ENCODE assay signal across 29 cellular contexts in genomic region chr16:78130950-78131349, GRCh38. TPM values are rescaled to one million over a fixed set of nuclear protein-coding genes. Genes with fewer than 3 reads are reported as not detected.
A peak's percentile ranks its signal among the peaks of the same experiment; 100 is the strongest.
DNase-seq lines count a peak whose midpoint lies in the region; ATAC-seq, FAIRE-seq and TF ChIP-seq lines count a peak whose summit lies in the region.
"Had no signal": no experiment of that assay in that cellular context is flagged by ENCODE, and none has a peak within 500 bp of the region (broad histone marks: within the 10 kb centered on the region; RNA-seq: fewer than 3 reads in every experiment).

No MANE protein-coding gene starts in this region.

- no peak for FAIRE-seq in HepG2 (lab: Jason Lieb, UNC)
- FAIRE-seq: A204.1, A549, D721Med had no signal

- TF ChIP-seq EP300 in HepG2 (IDR thresholded peaks at IDR 0.05; ENCODE audit: low read depth in 2 of 2, low read length in 2 of 2) (no peak), HepG2 (CRISPR knock-in tag; IDR thresholded peaks at IDR 0.05; ENCODE audit: borderline replicate concordance) (no peak)

- POLR2A ChIA-PET in HepG2 (lab: Yijun Ruan, JAX) = no interaction called here

- no peak overlapping the region for H3K9ac ChIP-seq in HepG2 (ENCODE audit: insufficient read depth, low read depth, low read length)
- H3K9ac ChIP-seq: BLaER1; BLaER1 treated with 17β-estradiol and CSF1 and Interleukin-3, amounts not matched to agents 10 nM and 100 nM had no signal

- TF ChIP-seq RAD21 in HepG2 (CRISPR knock-in tag; IDR thresholded peaks at IDR 0.05) = no peak

- CTCF ChIA-PET in HepG2 (lab: Yijun Ruan, JAX; ENCODE audit: low intra/inter-chr PET ratio, low total read pairs) = no interaction called here

- no peak overlapping the region for H3K4me2 ChIP-seq in HepG2 (ENCODE audit: low read depth, low read length)
- H3K4me2 ChIP-seq: A549; BLaER1; BLaER1 treated with 17β-estradiol and CSF1 and Interleukin-3, amounts not matched to agents 10 nM and 100 nM had no signal

- no peaks in the 10 kb centered on the region for H3K27me3 ChIP-seq in HepG2 (ENCODE audit: control insufficient read depth in 1 of 2, insufficient read depth in 2 of 2, low read length in 2 of 2)
- H3K27me3 ChIP-seq in right lobe of liver = no peaks in the 10 kb centered on the region
- H3K27me3 ChIP-seq: BE2C; BLaER1; BLaER1 treated with 17β-estradiol and CSF1 and Interleukin-3, amounts not matched to agents 10 nM and 100 nM had no signal

- H3K4me1 ChIP-seq in HepG2 (ENCODE audit: insufficient read depth, low read length) (peaks cover 64% of the 10 kb centered on the region), right lobe of liver (peaks cover 0 to 28% (median 9%) of the 10 kb centered on the region in 4 donors)
- H3K4me1 ChIP-seq: BE2C, BLaER1 had no signal

- no peak overlapping the region for H3K4me3 ChIP-seq in HepG2 (replicated peaks in 1 of 3; ENCODE audit: insufficient read depth in 1 of 3, low read depth in 2 of 3, low read length in 3 of 3)
- H3K4me3 ChIP-seq in right lobe of liver = no peak overlapping the region
- H3K4me3 ChIP-seq: A549; BLaER1; BLaER1 treated with 17β-estradiol and CSF1 and Interleukin-3, amounts not matched to agents 10 nM and 100 nM had no signal

- H3K79me2 ChIP-seq in HepG2 (ENCODE audit: insufficient read depth, low read length) = no peaks in the 10 kb centered on the region

- H3K27ac ChIP-seq in HepG2 (ENCODE audit: extremely low read length, insufficient read depth, low read length) = peak overlapping the region; percentile 1
- no peak overlapping the region for H3K27ac ChIP-seq in right lobe of liver
- H3K27ac ChIP-seq: 22Rv1; A549; BLaER1; BLaER1 treated with 17β-estradiol and CSF1 and Interleukin-3, amounts not matched to agents 10 nM and 100 nM; C4-2B had no signal

- no peaks in the 10 kb centered on the region for H3K36me3 ChIP-seq in HepG2 (replicated peaks in 1 of 2; ENCODE audit: control insufficient read depth in 1 of 2, insufficient read depth in 2 of 2, low read length in 2 of 2)
- H3K36me3 ChIP-seq in right lobe of liver = no peaks in the 10 kb centered on the region
- H3K36me3 ChIP-seq: BE2C had no signal

- ATAC-seq in HepG2 (peak; percentile 7; the same call in 2 of the 3 replicates), right lobe of liver (no peak)
- ATAC-seq: A549; CD8-positive, alpha-beta T cell had no signal

- TF ChIP-seq POLR2A in HepG2 (IDR thresholded peaks at IDR 0.05; ENCODE audit: insufficient read depth in 1 of 2, low read depth in 2 of 2, low read length in 2 of 2) (no peak), right lobe of liver (IDR thresholded peaks at IDR 0.05) (no peak)

- in situ Hi-C loops in HepG2 (cut with HindIII; ENCODE audit: extremely low pct_ligation_motif_present, low pct_unique_long_range_greater_than_20kb) = loop anchor here (5.0 kb wide), 1 partner anchor 51 kb away; no protein-coding TSS in a partner anchor

- WGBS in HepG2 (ENCODE audit: low lambda C conversion rate) = 50% methylated on average over 5 of the region's 5 CpGs
- 89% methylated on average over 5 of the region's 5 CpGs for WGBS in right lobe of liver (ENCODE audit: insufficient coverage, low coverage, low lambda C conversion rate, missing lambda C conversion rate)

- H3K9me3 ChIP-seq in HepG2 (ENCODE audit: low read length) (no peaks in the 10 kb centered on the region), right lobe of liver (no peaks in the 10 kb centered on the region)
- H3K9me3 ChIP-seq: A549, BE2C, BLaER1, Caco-2 had no signal

- no peak overlapping the region for H2AFZ ChIP-seq in HepG2 (ENCODE audit: low read length)

- BruUV-seq in HepG2 (replicated peaks; lab: Mats Ljungman, UMichigan) = no TSS peak

- no peak for TF ChIP-seq CTCF in HepG2 (CRISPR knock-in tag; IDR thresholded peaks at IDR 0.05)
- no peak for TF ChIP-seq CTCF in right lobe of liver (IDR thresholded peaks at IDR 0.05)

- intact Hi-C loops in HepG2 (cut with micrococcal nuclease; ENCODE audit: unreplicated experiment) = loop anchor here (5.0 kb wide), 1 partner anchor 356 kb away; no protein-coding TSS in a partner anchor
- intact Hi-C loops in right lobe of liver (cut with DNase I) = no loop called here

- DNase-seq in HepG2 (ENCODE audit: low spot score) = peak; percentile 32
- no peak for DNase-seq in right lobe of liver
- DNase-seq: 8988T; ACHN; AML-193; BE2C; C1 segment of cervical spinal cord; Caco-2; Calu3; CD4-positive, alpha-beta memory T cell; CD4-positive, alpha-beta T cell; CD4-positive, CD25-positive, alpha-beta regulatory T cell; CD8-positive, alpha-beta memory T cell; CD8-positive, alpha-beta T cell; COR-L47; DMS 273 treated with DMSO at 0.1 percent for 48 hours; DMS153; DMS53; DMS79; DMS79 treated with DMSO at 0.1 percent for 48 hours; DND-41; EL had no signal

- no peaks in the 10 kb centered on the region for H4K20me1 ChIP-seq in HepG2 (ENCODE audit: insufficient read depth, low read length)
- H4K20me1 ChIP-seq: BLaER1; BLaER1 treated with 17β-estradiol and CSF1 and Interleukin-3, amounts not matched to agents 10 nM and 100 nM had no signal

TF ChIP-seq in HepG2, 621 proteins besides CTCF, POLR2A, EP300 and RAD21 (continues in another document):
- no peak for TF ChIP-seq THAP9 (CRISPR knock-in tag; IDR thresholded peaks at IDR 0.05; ENCODE audit: borderline replicate concordance)
- no peak for TF ChIP-seq ZNF543 (CRISPR knock-in tag; IDR thresholded peaks at IDR 0.05)
- no peak for TF ChIP-seq RORA (CRISPR knock-in tag; IDR thresholded peaks at IDR 0.05)
- no peak for TF ChIP-seq ZNF367 (CRISPR knock-in tag; IDR thresholded peaks at IDR 0.05; ENCODE audit: borderline replicate concordance)
- TF ChIP-seq HDAC2 (CRISPR knock-in tag; IDR thresholded peaks at IDR 0.05) = no peak
- TF ChIP-seq ZFP36 (IDR thresholded peaks at IDR 0.05; ENCODE audit: borderline replicate concordance, low read depth, low read length, partially characterized antibody) = no peak

RNA-seq across cellular contexts. Expression of gene WWOX, which starts 31.5 kb away (rescaled TPM):
- total RNA-seq in HepG2 (2016; rRNA removed; fragmentation: Illumina TruSeq; extraction: Trizol) (37.4 and 38.4 TPM in 2 replicates), right lobe of liver (10 to 100 TPM; 13.0 to 24.3 (median 16.5) TPM)
- total RNA-seq in HepG2 (2016; cell fraction: cytosol; rRNA removed; fragmentation: Illumina TruSeq; extraction: Trizol; ENCODE audit: low read depth) = 28.6 and 30.1 TPM in 2 replicates
- 33.0 and 44.5 TPM in 2 replicates for total RNA-seq in HepG2 (2016; cell fraction: insoluble cytoplasmic fraction; rRNA removed; fragmentation: Illumina TruSeq; extraction: Trizol)
- 27.1 and 28.3 TPM in 2 replicates for total RNA-seq in HepG2 (2016; cell fraction: membrane; rRNA removed; fragmentation: Illumina TruSeq; extraction: Trizol)
- 57.3 and 68.9 TPM in 2 replicates for total RNA-seq in HepG2 (2016; cell fraction: nucleus; rRNA removed; fragmentation: Illumina TruSeq; extraction: Trizol)
- polyA plus RNA-seq in HepG2 (2011; rRNA removed) = 9.1 and 9.2 TPM in 2 replicates
- polyA plus RNA-seq in HepG2 (2011; cell fraction: cytosol; rRNA removed) = 10.3 and 11.0 TPM in 2 replicates
- polyA plus RNA-seq in HepG2 (2011; cell fraction: nucleus; rRNA removed) = 13.4 and 16.3 TPM in 2 replicates
- polyA plus RNA-seq in HepG2 (2012) = 12.3 and 16.1 TPM in 2 replicates
- 19.9 and 21.6 TPM in 2 replicates for polyA plus RNA-seq in HepG2 (2016; cell fraction: cytosol; fragmentation: Illumina TruSeq; extraction: Trizol; ENCODE audit: low read depth)
- polyA plus RNA-seq in HepG2 (2016; cell fraction: insoluble cytoplasmic fraction; fragmentation: Illumina TruSeq; extraction: Trizol; ENCODE audit: low read depth) = 30.1 and 30.5 TPM in 2 replicates
- 18.9 and 20.9 TPM in 2 replicates for polyA plus RNA-seq in HepG2 (2016; cell fraction: membrane; fragmentation: Illumina TruSeq; extraction: Trizol; ENCODE audit: low read depth)
- 21.5 and 23.3 TPM in 2 replicates for polyA plus RNA-seq in HepG2 (2016; cell fraction: nucleus; fragmentation: Illumina TruSeq; extraction: Trizol; ENCODE audit: insufficient read depth, low read depth)
- 10.8 and 21.8 TPM in 2 replicates for polyA minus RNA-seq in HepG2 (2011; rRNA and poly(A)+ RNA removed; ENCODE audit: low replicate concordance)
- polyA minus RNA-seq in HepG2 (2011; cell fraction: cytosol; rRNA and poly(A)+ RNA removed) = 7.3 and 12.1 TPM in 2 replicates
- polyA minus RNA-seq in HepG2 (2011; cell fraction: nucleus; rRNA and poly(A)+ RNA removed) = 38.3 and 50.0 TPM in 2 replicates
